In the genomic region with DNA sequence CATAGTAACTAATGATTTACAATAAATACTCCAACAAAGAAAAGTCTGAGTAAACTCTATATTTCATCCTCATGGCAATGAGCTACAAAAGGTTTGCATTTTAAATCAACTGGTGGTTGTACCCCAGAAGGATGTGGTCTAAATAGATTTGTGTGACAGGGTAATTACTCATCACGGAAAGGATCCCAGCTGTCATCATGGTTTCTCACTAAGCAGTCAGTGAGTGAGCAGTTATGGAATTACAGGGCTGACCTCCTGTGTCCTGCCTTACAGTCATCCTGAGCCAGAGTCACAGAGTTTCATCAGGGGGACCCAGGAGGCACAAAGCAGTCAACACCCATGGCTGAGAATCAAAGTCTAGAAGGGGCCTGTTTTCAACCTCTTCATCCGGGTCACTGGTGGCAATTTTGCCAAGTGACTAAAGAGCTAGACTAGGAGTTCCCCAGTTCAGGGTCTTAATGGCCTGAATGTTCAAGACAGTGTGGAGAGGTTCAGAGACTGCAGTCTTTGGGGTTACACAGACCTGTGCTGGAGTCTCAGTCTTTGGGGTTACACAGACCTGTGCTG, we compare ENCODE assay signal across 8 cellular contexts.
DNase-seq lines count a peak whose midpoint lies in the region; ATAC-seq and TF ChIP-seq lines count a peak whose summit lies in the region.

No MANE protein-coding gene starts in this region.

- DNase-seq in PC-3, result peak; percentile 93
- DNase-seq in dedifferentiated amniotic fluid mesenchymal stem cell (ENCODE audit: extremely low spot score), result peak; percentile 32
- DNase-seq in stimulated activated CD8-positive, alpha-beta memory T cell treated with anti-CD3 and anti-CD28 coated beads, Interleukin-4, amount 100 ng/mL, for 24 hours (ENCODE audit: low read depth), result peak; percentile 36
- DNase-seq in H9, result no peak
- no peak for DNase-seq in Calu3
- DNase-seq in stomach, result no peak

- H2BK5ac ChIP-seq in H9 (ENCODE audit: insufficient read length, low read length), result no peak overlapping the region

- BruUV-seq in PC-3 (replicated peaks; lab: Mats Ljungman, UMichigan), result no TSS peak
- BruUV-seq in Calu3 (replicated peaks; lab: Mats Ljungman, UMichigan), result no TSS peak

- TF ChIP-seq CTCF in PC-3 (conservative IDR thresholded peaks at IDR 0.05; ENCODE audit: low read depth, low read length) (no peak), H9 (conservative IDR thresholded peaks at IDR 0.05) (no peak), Calu3 (IDR thresholded peaks at IDR 0.05; ENCODE audit: unreplicated experiment) (no peak), stomach (IDR thresholded peaks at IDR 0.05) (no peak)

- no peak overlapping the region for H4K91ac ChIP-seq in H9 (ENCODE audit: insufficient read length, low read depth, low read length)

- H3K9me3 ChIP-seq in PC-3 (ENCODE audit: low read length) (no peaks in the 10 kb centered on the region), H9 (ENCODE audit: control insufficient read depth, low read depth, low read length) (no peaks in the 10 kb centered on the region), stomach (no peaks in the 10 kb centered on the region)

- H3F3A ChIP-seq in PC-3 (ENCODE audit: low read length, unreplicated experiment), result no peaks in the 10 kb centered on the region

- peak overlapping the region; percentile 59 for H3K4me2 ChIP-seq in PC-3 (ENCODE audit: low read length)
- H3K4me2 ChIP-seq in H9 (ENCODE audit: insufficient read depth, insufficient read length, low read length), result no peak overlapping the region

- no peak overlapping the region for H3K18ac ChIP-seq in H9 (ENCODE audit: insufficient read length, low read depth, low read length)

- H3K4me1 ChIP-seq in PC-3 (ENCODE audit: insufficient read depth, low read length), result peaks cover 29% of the 10 kb centered on the region
- peaks cover 3% of the 10 kb centered on the region; the same call in 1 of the 2 replicates for H3K4me1 ChIP-seq in H9 (ENCODE audit: insufficient read depth, low read length)
- no peaks in the 10 kb centered on the region for H3K4me1 ChIP-seq in stomach

- H3K9ac ChIP-seq in PC-3 (ENCODE audit: low read length) (peak overlapping the region; percentile 59), H9 (ENCODE audit: extremely low read depth, insufficient read length, low read length) (no peak overlapping the region)

- H3K27ac ChIP-seq in PC-3 (ENCODE audit: low read length), result peak overlapping the region; percentile 97
- no peak overlapping the region for H3K27ac ChIP-seq in H9 (ENCODE audit: insufficient read length, low read depth, low read length)
- no peak overlapping the region for H3K27ac ChIP-seq in stomach

- no peaks in the 10 kb centered on the region for H3K79me2 ChIP-seq in PC-3 (ENCODE audit: low read length)
- no peaks in the 10 kb centered on the region for H3K79me2 ChIP-seq in H9 (ENCODE audit: insufficient read depth, low read length)

- H2BK120ac ChIP-seq in H9 (ENCODE audit: low read depth, low read length, poor library complexity, severe bottlenecking), result no peak overlapping the region

- H3K4me3 ChIP-seq in PC-3 (ENCODE audit: low read length), result no peak overlapping the region
- no peak overlapping the region for H3K4me3 ChIP-seq in stomach

- no peak overlapping the region for H3K23ac ChIP-seq in H9 (ENCODE audit: insufficient read length, low read depth, low read length)

- H3K9me2 ChIP-seq in PC-3 (replicated peaks; ENCODE audit: low read length), result no peaks in the 10 kb centered on the region

- H3K4ac ChIP-seq in H9 (ENCODE audit: low read depth, low read length), result no peak overlapping the region

- TF ChIP-seq POLR2A in stomach (IDR thresholded peaks at IDR 0.05), result no peak

- no peak overlapping the region for H3K14ac ChIP-seq in H9 (ENCODE audit: insufficient read depth, low read length)

- H3K27ac Mint-ChIP-seq in H9 (no peak overlapping the region; a peak in 1 of 7 replicates), Calu3 (ENCODE audit: unreplicated experiment) (no peak overlapping the region)

- no peak overlapping the region for H2BK15ac ChIP-seq in H9 (ENCODE audit: low read depth, low read length)

- TF ChIP-seq EP300 in stomach (IDR thresholded peaks at IDR 0.05), result no peak

- H3K27me3 ChIP-seq in PC-3 (ENCODE audit: low read length) (no peaks in the 10 kb centered on the region), H9 (ENCODE audit: insufficient read depth, low read length) (no peaks in the 10 kb centered on the region), stomach (no peaks in the 10 kb centered on the region)

- POLR2A ChIA-PET in PC-3 (lab: Charles Lee; ENCODE audit: unreplicated experiment), result no interaction called here

- no peaks in the 10 kb centered on the region for H3K36me3 Mint-ChIP-seq in H9 (ENCODE audit: insufficient read depth in 1 of 3, low read depth in 3 of 3)
- H3K36me3 Mint-ChIP-seq in Calu3 (ENCODE audit: insufficient read depth, unreplicated experiment), result no peaks in the 10 kb centered on the region

- H3K27me3 Mint-ChIP-seq in H9 (ENCODE audit: low read depth) (no peaks in the 10 kb centered on the region; the same call in 1 of the 2 replicates), Calu3 (ENCODE audit: unreplicated experiment) (no peaks in the 10 kb centered on the region)

- H2AFZ ChIP-seq in PC-3 (ENCODE audit: low read length), result no peak overlapping the region
- H2AFZ ChIP-seq in H9 (ENCODE audit: low read length), result no peak overlapping the region

- ATAC-seq in GM18520 (IDR thresholded peaks at IDR 0.05; ENCODE audit: unreplicated experiment), result peak; percentile 87
- ATAC-seq in HG02588 (IDR thresholded peaks at IDR 0.05; ENCODE audit: unreplicated experiment), result peak; percentile 81
- ATAC-seq in PC-3, result peak; percentile 98

- H3K4me1 Mint-ChIP-seq in H9, result peaks cover 3 to 10% of the 10 kb centered on the region in 2 experiments
- no peaks in the 10 kb centered on the region for H3K4me1 Mint-ChIP-seq in Calu3 (ENCODE audit: low read depth, unreplicated experiment)

- H2BK12ac ChIP-seq in H9 (ENCODE audit: insufficient read length, low read depth, low read length), result no peak overlapping the region

- H4K8ac ChIP-seq in H9 (replicated peaks; ENCODE audit: insufficient read length, low read depth, low read length), result no peak overlapping the region

- H3K56ac ChIP-seq in H9 (ENCODE audit: insufficient read length, low read depth, low read length), result no peak overlapping the region

- H3K9me3 Mint-ChIP-seq in H9 (no peaks in the 10 kb centered on the region), Calu3 (ENCODE audit: low read depth, unreplicated experiment) (peaks cover 5% of the 10 kb centered on the region)

- no peaks in the 10 kb centered on the region for H3K23me2 ChIP-seq in H9 (ENCODE audit: insufficient read length, low read depth, low read length, poor library complexity, severe bottlenecking)

- CTCF ChIA-PET in PC-3 (lab: Charles Lee), result no interaction called here
- CTCF ChIA-PET in Calu3 (lab: Charles Lee), result no interaction called here

- intact Hi-C loops in PC-3 (cut with micrococcal nuclease), result no loop called here
- intact Hi-C loops in Calu3 (cut with micrococcal nuclease; ENCODE audit: unreplicated experiment), result no loop called here
- intact Hi-C loops in stomach (cut with DNase I; ENCODE audit: low total_unique reads), result loop anchor here (10.0 kb wide), 1 partner anchor 65 kb away; no protein-coding TSS in a partner anchor

- no CpG with 5 or more reads among the region's 2 CpGs for WGBS in H9 (ENCODE audit: extremely low coverage, insufficient read length, low lambda C conversion rate)
- WGBS in stomach, 5 donors, result 52 to 78% (median 68%) methylated on average over 2 of the region's 2 CpGs

- H4K5ac ChIP-seq in H9 (ENCODE audit: insufficient read length, low read depth, low read length), result no peak overlapping the region

- H3K79me1 ChIP-seq in H9 (ENCODE audit: insufficient read depth, low read depth, low read length, poor library complexity, severe bottlenecking), result no peaks in the 10 kb centered on the region

- H4K20me1 ChIP-seq in PC-3 (ENCODE audit: low read length) (no peaks in the 10 kb centered on the region), H9 (ENCODE audit: control insufficient read depth, insufficient read depth, insufficient read length) (no peaks in the 10 kb centered on the region)

- H2BK20ac ChIP-seq in H9 (ENCODE audit: low read depth, low read length, poor library complexity, severe bottlenecking), result no peak overlapping the region

- H3T11ph ChIP-seq in H9 (ENCODE audit: low read length), result no peak overlapping the region

- H2AK5ac ChIP-seq in H9 (ENCODE audit: insufficient read length, low read length), result no peak overlapping the region

- H3K4me3 Mint-ChIP-seq in H9 (no peak overlapping the region), Calu3 (ENCODE audit: low read depth, unreplicated experiment) (no peak overlapping the region)

- H3K36me3 ChIP-seq in PC-3 (ENCODE audit: low read depth, low read length) (no peaks in the 10 kb centered on the region), stomach (no peaks in the 10 kb centered on the region)

Comparison
In these comparisons a context has a peak if more than half of its experiments do, and no peak if none do; other contexts are left out.
1. DNase-seq: peak in PC-3 (single experiment), dedifferentiated amniotic fluid mesenchymal stem cell (single experiment) and stimulated activated CD8-positive, alpha-beta memory T cell treated with anti-CD3 and anti-CD28 coated beads, Interleukin-4, amount 100 ng/mL, for 24 hours (single experiment); none in H9 (single experiment), Calu3 (single experiment) and stomach (single experiment).
2. Peak in every context shown above with its lines, with median percentiles within 50 percentile points of each other: ATAC-seq.